24 cellular contexts compared by ENCODE assay signal in the genomic region with DNA sequence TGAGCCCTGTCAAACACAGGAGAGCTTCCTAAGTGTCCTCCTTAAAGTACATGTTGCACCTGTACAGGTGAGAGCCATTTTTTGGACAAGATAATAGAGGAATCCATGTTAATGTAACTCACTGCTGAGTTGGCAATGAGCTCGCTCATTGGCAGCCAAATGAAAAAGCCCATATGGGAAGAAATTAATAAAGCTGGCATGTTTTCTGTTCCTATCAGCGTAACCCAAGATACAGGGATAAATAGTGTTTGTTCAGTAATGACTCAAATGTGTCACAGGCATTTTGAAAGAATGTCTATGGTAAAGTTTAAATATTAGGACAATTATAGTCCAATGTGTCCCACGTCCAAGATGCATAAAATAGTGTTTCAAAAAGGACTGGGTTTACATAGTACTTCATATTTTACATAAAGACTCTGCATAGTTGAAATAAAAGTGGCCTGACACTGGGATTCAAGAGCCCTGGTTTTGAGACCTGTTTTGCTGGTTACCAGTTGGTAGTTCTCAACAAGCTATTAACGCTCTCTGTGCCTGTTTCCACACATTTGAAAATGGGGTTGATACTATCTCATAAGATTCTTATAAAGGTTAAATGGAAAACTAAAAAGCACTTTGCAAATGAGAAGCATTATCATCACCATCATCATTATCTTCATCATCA. TPM values are rescaled to one million over a fixed set of nuclear protein-coding genes. Genes with fewer than 3 reads are reported as not detected.
A peak's percentile ranks its signal among the peaks of the same experiment; 100 is the strongest.
DNase-seq lines count a peak whose midpoint lies in the region; ATAC-seq and TF ChIP-seq lines count a peak whose summit lies in the region.
"Had no signal": no experiment of that assay in that cellular context is flagged by ENCODE, and none has a peak within 500 bp of the region (broad histone marks: within the 10 kb centered on the region; RNA-seq: fewer than 3 reads in every experiment).

No MANE protein-coding gene starts in this region.

- no peaks in the 10 kb centered on the region for H3K79me2 ChIP-seq in Karpas-422 (ENCODE audit: low read length)
- H3K79me2 ChIP-seq in OCI-LY3 (ENCODE audit: low read length): no peaks in the 10 kb centered on the region

- H3K9me3 ChIP-seq in Karpas-422 (ENCODE audit: low read length) (peaks cover 11% of the 10 kb centered on the region), OCI-LY3 (ENCODE audit: insufficient read depth, low read length) (peaks cover 10% of the 10 kb centered on the region), suprapubic skin (no peaks in the 10 kb centered on the region)

- TF ChIP-seq EP300 in suprapubic skin (IDR thresholded peaks at IDR 0.05): no peak

- H3K27me3 ChIP-seq in Karpas-422 (ENCODE audit: low read length): no peaks in the 10 kb centered on the region
- H3K27me3 ChIP-seq in OCI-LY3 (ENCODE audit: low read depth, low read length): no peaks in the 10 kb centered on the region
- no peaks in the 10 kb centered on the region for H3K27me3 ChIP-seq in dorsolateral prefrontal cortex
- H3K27me3 ChIP-seq in suprapubic skin: no peaks in the 10 kb centered on the region
- H3K27me3 ChIP-seq: brain microvascular endothelial cell, neural progenitor cell, Peyer's patch had no signal

- H3K9me3 Mint-ChIP-seq in immature natural killer cell: peaks cover 0 to 2% (median 0%) of the 10 kb centered on the region in 6 donors
- H3K9me3 Mint-ChIP-seq: CD4-positive, alpha-beta T cell; HFFc6 had no signal

- H3K27ac ChIP-seq in Karpas-422 (ENCODE audit: low read length) (peak overlapping the region; percentile 90), OCI-LY3 (ENCODE audit: low read length) (peak overlapping the region; percentile 93), dorsolateral prefrontal cortex (peak overlapping the region in 58 of 59 donors; percentile 31 to 94 (median 84)), suprapubic skin (peak overlapping the region; percentile 26)
- H3K27ac ChIP-seq: brain microvascular endothelial cell, GM23248, neural progenitor cell, Peyer's patch had no signal

- TF ChIP-seq CTCF in OCI-LY3 (IDR thresholded peaks at IDR 0.05; ENCODE audit: low read depth, low read length): no peak
- TF ChIP-seq CTCF in dorsolateral prefrontal cortex (IDR thresholded peaks at IDR 0.05 in 54 of 56, conservative IDR thresholded peaks at IDR 0.05 in 2 of 56; ENCODE audit: low read depth in 1 of 56, partially characterized antibody in 56 of 56): no peak
- TF ChIP-seq CTCF in suprapubic skin (IDR thresholded peaks at IDR 0.05): no peak

- H3K4me1 ChIP-seq in Karpas-422 (ENCODE audit: low read length): peaks cover 48% of the 10 kb centered on the region
- peaks cover 46% of the 10 kb centered on the region for H3K4me1 ChIP-seq in OCI-LY3 (ENCODE audit: low read length)
- peaks cover 27% of the 10 kb centered on the region for H3K4me1 ChIP-seq in suprapubic skin

- peaks cover 7 to 12% of the 10 kb centered on the region in 2 donors for H3K4me1 Mint-ChIP-seq in immature natural killer cell

- H3K27me3 Mint-ChIP-seq in immature natural killer cell (ENCODE audit: low read depth in 3 of 3): peaks cover 0 to 1% (median 0%) of the 10 kb centered on the region in 3 donors
- H3K27me3 Mint-ChIP-seq: CD4-positive, alpha-beta T cell had no signal

- WGBS in suprapubic skin: 69% methylated on average over 4 of the region's 4 CpGs

- no peak for DNase-seq in Karpas-422
- DNase-seq in dorsolateral prefrontal cortex: no peak
- DNase-seq in suprapubic skin (ENCODE audit: low spot score in 2 of 2): no peak
- no peak for DNase-seq in NCI-H526 treated with DMSO at 0.1 percent for 48 hours (lab: John Stamatoyannopoulos, UW)
- no peak for DNase-seq in immature natural killer cell
- DNase-seq: activated CD8-positive, alpha-beta memory T cell treated with anti-CD3 and anti-CD28 coated beads for 24 hours; activated gamma-delta T cell; activated T-cell treated with anti-CD3 and anti-CD28 coated beads, Interleukin-2, amount 50 U/mL, for 1 hour; brain microvascular endothelial cell; CD4-positive, alpha-beta T cell; dermis blood vessel endothelial cell; GDM1; GM23248; HFFc6; NCI-H1092; NCI-H2081 treated with DMSO at 0.1 percent for 48 hours; NCI-H510A; Peyer's patch; posterior cingulate gyrus; T-helper 1 cell had no signal

- no peak for ATAC-seq in GM18520 (IDR thresholded peaks at IDR 0.05; ENCODE audit: unreplicated experiment)
- ATAC-seq: HepG2 had no signal

- no peak for TF ChIP-seq POLR2A in suprapubic skin (IDR thresholded peaks at IDR 0.05)

- no peak overlapping the region for H2AFZ ChIP-seq in Karpas-422 (ENCODE audit: low read length)
- H2AFZ ChIP-seq in OCI-LY3 (ENCODE audit: low read depth, low read length): no peak overlapping the region
- H2AFZ ChIP-seq: GM23248, neural progenitor cell had no signal

- H4K20me1 ChIP-seq in Karpas-422 (ENCODE audit: insufficient read depth, low read depth, low read length) (no peaks in the 10 kb centered on the region), OCI-LY3 (ENCODE audit: insufficient read depth, low read length) (no peaks in the 10 kb centered on the region)

- no peak overlapping the region for H3K4me3 ChIP-seq in Karpas-422 (ENCODE audit: low read length)
- H3K4me3 ChIP-seq in OCI-LY3 (ENCODE audit: low read length): no peak overlapping the region
- no peak overlapping the region for H3K4me3 ChIP-seq in dorsolateral prefrontal cortex
- H3K4me3 ChIP-seq in suprapubic skin: no peak overlapping the region
- H3K4me3 ChIP-seq: GM23248, neural progenitor cell, Peyer's patch had no signal

- intact Hi-C loops in dorsolateral prefrontal cortex (cut with DNase I): loop anchor here in 1 of 2 donors (1.0 kb wide), 1 partner anchor 11 kb away; no protein-coding TSS in a partner anchor

- H3K36me3 Mint-ChIP-seq in immature natural killer cell: peaks cover 3 to 7% (median 3%) of the 10 kb centered on the region in 3 donors
- H3K36me3 Mint-ChIP-seq: neural progenitor cell had no signal

- no peak overlapping the region for H3K27ac Mint-ChIP-seq in immature natural killer cell
- H3K27ac Mint-ChIP-seq: CD4-positive, alpha-beta T cell; HFFc6; neural progenitor cell had no signal

- H3K36me3 ChIP-seq in Karpas-422 (ENCODE audit: insufficient read depth, low read length): peaks cover 5% of the 10 kb centered on the region; the same call in 1 of the 2 replicates
- H3K36me3 ChIP-seq in OCI-LY3 (replicated peaks; ENCODE audit: low read depth, low read length): peaks cover 27% of the 10 kb centered on the region
- H3K36me3 ChIP-seq in suprapubic skin: no peaks in the 10 kb centered on the region
- H3K36me3 ChIP-seq: brain microvascular endothelial cell, neural progenitor cell, Peyer's patch had no signal

- H3K4me2 ChIP-seq in Karpas-422 (ENCODE audit: low read depth, low read length, poor library complexity, severe bottlenecking) (peak overlapping the region; percentile 36), OCI-LY3 (ENCODE audit: low read length) (0 out of 2 replicates have a peak overlapping the region, but pooled peaks have one; percentile 12)
- H3K4me2 ChIP-seq: neural progenitor cell had no signal

- H3K4me3 Mint-ChIP-seq in immature natural killer cell: no peak overlapping the region
- H3K4me3 Mint-ChIP-seq: CD4-positive, alpha-beta T cell; HFFc6; neural progenitor cell had no signal

- no peaks in the 10 kb centered on the region for H3K9me2 ChIP-seq in Karpas-422 (replicated peaks; ENCODE audit: insufficient read depth, low read length)

- H3K9ac ChIP-seq in Karpas-422 (ENCODE audit: low read length) (no peak overlapping the region), OCI-LY3 (ENCODE audit: low read length) (no peak overlapping the region)
- H3K9ac ChIP-seq: GM23248, neural progenitor cell had no signal

RNA-seq across cellular contexts. Expression of a gene that starts 49.1 kb away (rescaled TPM):
- 80.2 and 89.4 TPM in 2 replicates for total RNA-seq in Karpas-422 (2014; rRNA removed; shearing (Covaris generic); ENCODE audit: low replicate concordance)
- total RNA-seq in dorsolateral prefrontal cortex (1,000 to 10,000 TPM in 11 of 120 experiments, 100 to 1,000 TPM in 109; 338 to 1,341 (median 633) TPM), suprapubic skin (100 to 1,000 TPM in 1 of 4 donors, 10 to 100 TPM in 3; 42.9 to 103 (median 58.0) TPM)
- 10 to 100 TPM in 1 of 3 donors, 1 to 10 TPM in 2; 7.1 to 11.0 (median 7.2) TPM for polyA plus RNA-seq in immature natural killer cell

Comparison
In these comparisons a context has a peak if more than half of its experiments do, and no peak if none do; other contexts are left out.
1. H3K27ac ChIP-seq: peak in every context shown above with its lines; median percentile 93 in OCI-LY3; 90 in Karpas-422; 84 in dorsolateral prefrontal cortex; 26 in suprapubic skin.